Comparison of ENCODE assay signal across 14 cellular contexts in genomic region chr2:226554726-226555125, GRCh38.
"Had no signal": no experiment of that assay in that cellular context is flagged by ENCODE, and none has a peak within 500 bp of the region (broad histone marks: within the 10 kb centered on the region; RNA-seq: fewer than 3 reads in every experiment).

No MANE protein-coding gene starts in this region.

- H3K4me3 ChIP-seq: gastroesophageal sphincter, thyroid gland, uterus had no signal

- H3K9me3 ChIP-seq: gastroesophageal sphincter, thyroid gland, uterus had no signal

- H3K36me3 ChIP-seq: gastroesophageal sphincter, thyroid gland, uterus had no signal

- H3K4me1 ChIP-seq: gastroesophageal sphincter, parathyroid adenoma, uterus had no signal

- H3K9ac ChIP-seq: parathyroid adenoma had no signal

- FAIRE-seq: keratinocyte, small intestine had no signal

- H3K79me2 ChIP-seq: parathyroid adenoma had no signal

- DNase-seq: activated CD4-positive, alpha-beta T cell treated with anti-CD3 and anti-CD28 coated beads, Interleukin-2, amount 50 U/mL, for 48 hours; activated CD4-positive, CD25-positive, alpha-beta regulatory T cell treated with anti-CD3 and anti-CD28 coated beads, Interleukin-2, amount 50 U/mL, for 72 hours; activated CD8-positive, alpha-beta memory T cell treated with anti-CD3 and anti-CD28 coated beads, Interleukin-2, amount 10 ng/mL, durations not matched to agents 7 days and 5 days; activated effector memory CD4-positive, alpha-beta T cell treated with Interleukin-2 at 50 U/mL for 16 hours; activated T-cell treated with anti-CD3 and anti-CD28 coated beads, Interleukin-2, amount 50 U/mL, for 24 hours; amniotic stem cell; cerebellar nuclear complex; left ventricle myocardium superior; small intestine; thyroid gland; uterus had no signal

- H3K27me3 ChIP-seq: gastroesophageal sphincter, thyroid gland, uterus had no signal

- H3K27ac ChIP-seq: gastroesophageal sphincter, parathyroid adenoma, thyroid gland, uterus had no signal

- ATAC-seq: activated CD8-positive, alpha-beta memory T cell treated with anti-CD3 and anti-CD28 coated beads, Interleukin-2, amount 10 ng/mL, durations not matched to agents 7 days and 5 days; gastroesophageal sphincter; left ventricle myocardium superior had no signal

- H2AFZ ChIP-seq: parathyroid adenoma had no signal
